Comparison of ENCODE assay signal across 8 cellular contexts in the genomic region with DNA sequence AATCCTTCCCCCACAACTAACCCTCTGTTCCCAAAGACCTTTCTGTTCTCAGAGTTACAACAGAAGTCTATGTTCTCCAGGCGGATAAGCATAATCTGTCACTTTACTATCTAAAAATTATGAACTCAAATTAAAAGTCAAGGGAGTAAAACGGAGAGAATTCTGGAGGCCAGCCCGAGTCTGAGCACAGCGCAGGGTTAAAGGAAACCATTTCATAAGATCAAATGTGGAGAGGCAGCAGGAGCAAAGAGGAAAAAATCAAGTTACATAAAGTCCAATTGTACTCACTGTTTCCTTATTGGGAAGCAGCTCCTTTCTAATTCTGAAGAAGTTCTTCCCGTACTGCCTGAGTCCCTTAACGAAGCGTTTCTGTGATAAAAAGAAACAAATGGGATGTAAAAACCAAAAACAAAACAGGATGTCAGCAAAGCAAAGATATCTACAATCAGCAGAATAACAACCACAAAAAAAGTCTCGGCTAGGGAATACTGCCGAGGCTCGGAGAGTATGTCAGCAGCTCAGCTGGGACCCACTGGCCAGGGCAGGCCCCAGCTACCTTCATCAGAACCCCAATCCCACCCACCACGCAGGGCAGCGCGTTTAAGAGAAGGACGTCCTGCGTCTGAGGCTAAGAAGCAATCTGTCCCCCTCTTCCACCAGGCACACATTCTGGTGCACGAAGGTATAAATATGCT.
DNase-seq lines count a peak whose midpoint lies in the region; ATAC-seq and TF ChIP-seq lines count a peak whose summit lies in the region.

No MANE protein-coding gene starts in this region.

- H3K4me3 ChIP-seq in OCI-LY7 (ENCODE audit: low read depth, low read length, poor library complexity, severe bottlenecking) (peak overlapping the region; percentile 87), endocrine pancreas (ENCODE audit: control insufficient read depth, insufficient read depth, low read length) (peak overlapping the region; percentile 86), mucosa of rectum (ENCODE audit: low read length in 2 of 2) (peak overlapping the region; percentile 75 to 98)

- DNase-seq in COLO829 (ENCODE audit: low spot score): peak; percentile 63
- DNase-seq in OCI-LY7 (ENCODE audit: low spot score): peak; percentile 36
- no peak for DNase-seq in DMS79 (lab: John Stamatoyannopoulos, UW)
- DNase-seq in DMS53 (lab: John Stamatoyannopoulos, UW): no peak
- DNase-seq in T1000 (lab: John Stamatoyannopoulos, UW): no peak

- peak overlapping the region; percentile 97 for H3K4me2 ChIP-seq in OCI-LY7 (ENCODE audit: low read length)

- CTCF ChIA-PET in OCI-LY7 (lab: Charles Lee; ENCODE audit: unreplicated experiment): no interaction called here

- peaks cover 37% of the 10 kb centered on the region for H4K20me1 ChIP-seq in OCI-LY7 (ENCODE audit: insufficient read depth, low read length)

- no peaks in the 10 kb centered on the region for H3K9me3 ChIP-seq in OCI-LY7 (ENCODE audit: low read length)
- H3K9me3 ChIP-seq in endocrine pancreas (ENCODE audit: control insufficient read depth, low read length): no peaks in the 10 kb centered on the region
- no peaks in the 10 kb centered on the region for H3K9me3 ChIP-seq in mucosa of rectum (ENCODE audit: control insufficient read depth in 2 of 2, low read length in 2 of 2)

- no TSS peak for BruUV-seq in OCI-LY7 (replicated peaks; lab: Mats Ljungman, UMichigan)

- ATAC-seq in HG03097 (IDR thresholded peaks at IDR 0.05; ENCODE audit: low FRiP score, unreplicated experiment): no peak

- H3K79me2 ChIP-seq in OCI-LY7 (ENCODE audit: insufficient read depth, low read depth, low read length): peaks cover 81% of the 10 kb centered on the region

- H3K36me3 ChIP-seq in OCI-LY7 (ENCODE audit: insufficient read depth, low read length) (peaks cover 58% of the 10 kb centered on the region), endocrine pancreas (ENCODE audit: control insufficient read depth, insufficient read depth, low read length) (no peaks in the 10 kb centered on the region), mucosa of rectum (ENCODE audit: control insufficient read depth in 2 of 2, insufficient read depth in 2 of 2, low read length in 2 of 2) (peaks cover 12 to 17% of the 10 kb centered on the region in 2 donors)

- no peaks in the 10 kb centered on the region for H3K9me2 ChIP-seq in OCI-LY7 (ENCODE audit: insufficient read depth, low read length)

- intact Hi-C loops in OCI-LY7 (cut with micrococcal nuclease; ENCODE audit: unreplicated experiment): loop anchor here (5.0 kb wide), 2 partner anchors 280 to 455 kb away; a partner anchor contains a TSS

- H3K27me3 ChIP-seq in endocrine pancreas (ENCODE audit: control insufficient read depth, insufficient read depth, low read length) (no peaks in the 10 kb centered on the region), mucosa of rectum (ENCODE audit: control insufficient read depth in 2 of 2, insufficient read depth in 2 of 2, low read length in 2 of 2) (no peaks in the 10 kb centered on the region)

- H3K27ac ChIP-seq in OCI-LY7 (ENCODE audit: low read depth, low read length, poor library complexity, severe bottlenecking): peak overlapping the region; percentile 85
- peak overlapping the region; percentile 89 to 96 for H3K27ac ChIP-seq in mucosa of rectum (ENCODE audit: low read depth in 2 of 2, low read length in 2 of 2)

- no peak overlapping the region for H2AFZ ChIP-seq in OCI-LY7 (ENCODE audit: low read length)

- peak overlapping the region; percentile 91 for H3K9ac ChIP-seq in endocrine pancreas (ENCODE audit: control insufficient read depth, insufficient read depth, low read length)
- peak overlapping the region; percentile 87 to 99 for H3K9ac ChIP-seq in mucosa of rectum (ENCODE audit: low read depth in 1 of 2, low read length in 2 of 2)

- H3K4me1 ChIP-seq in OCI-LY7 (ENCODE audit: insufficient read depth, low read length, poor library complexity, severe bottlenecking) (peaks cover 64% of the 10 kb centered on the region), endocrine pancreas (ENCODE audit: control insufficient read depth, insufficient read depth, low read length) (peaks cover 14% of the 10 kb centered on the region), mucosa of rectum (ENCODE audit: control insufficient read depth in 2 of 2, insufficient read depth in 2 of 2, low read length in 2 of 2) (peaks cover 48 to 49% of the 10 kb centered on the region in 2 donors)

- TF ChIP-seq CTCF in OCI-LY7 (conservative IDR thresholded peaks at IDR 0.05; ENCODE audit: low read length): no peak

- POLR2A ChIA-PET in OCI-LY7 (lab: Charles Lee): interaction anchor here (0.9 to 5.0 kb wide), 5 partner anchors 7 to 99 kb away, joined by 3 to 28 read pairs (median 6); no protein-coding TSS in a partner anchor

Comparison
In these comparisons a context has a peak if more than half of its experiments do, and no peak if none do; other contexts are left out.
1. DNase-seq: peak in COLO829 (single experiment) and OCI-LY7 (single experiment); none in DMS79 (single experiment), DMS53 (single experiment) and T1000 (single experiment).
2. Peak in every context shown above with its lines, with median percentiles within 50 percentile points of each other: H3K4me3 ChIP-seq.